2 cellular contexts compared by ENCODE assay signal in the genomic region with DNA sequence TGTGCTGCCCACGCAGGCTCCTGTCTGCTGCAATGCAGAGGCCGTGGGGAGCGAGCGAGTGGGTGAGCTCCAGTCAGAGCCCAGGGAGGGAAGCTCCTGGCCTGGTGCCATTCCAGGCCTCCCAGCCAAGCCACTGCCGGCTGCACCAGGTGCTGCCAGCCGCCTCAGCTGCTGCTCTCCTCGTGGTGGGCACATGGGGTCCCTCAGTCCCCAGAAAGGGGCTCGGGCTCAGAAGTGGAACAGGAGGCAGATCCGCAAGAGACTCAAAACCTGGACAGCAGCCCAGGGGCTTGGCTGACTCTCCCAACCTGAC.
TF ChIP-seq lines count a peak whose summit lies in the region.

No MANE protein-coding gene starts in this region.

TF ChIP-seq in IMR-90, 13 proteins besides CTCF, POLR2A, EP300 and RAD21 (continued from another document):
- no peak for TF ChIP-seq NFE2L2 (IDR thresholded peaks at IDR 0.05; ENCODE audit: low read depth, low read length)
- TF ChIP-seq, protein P1, sequence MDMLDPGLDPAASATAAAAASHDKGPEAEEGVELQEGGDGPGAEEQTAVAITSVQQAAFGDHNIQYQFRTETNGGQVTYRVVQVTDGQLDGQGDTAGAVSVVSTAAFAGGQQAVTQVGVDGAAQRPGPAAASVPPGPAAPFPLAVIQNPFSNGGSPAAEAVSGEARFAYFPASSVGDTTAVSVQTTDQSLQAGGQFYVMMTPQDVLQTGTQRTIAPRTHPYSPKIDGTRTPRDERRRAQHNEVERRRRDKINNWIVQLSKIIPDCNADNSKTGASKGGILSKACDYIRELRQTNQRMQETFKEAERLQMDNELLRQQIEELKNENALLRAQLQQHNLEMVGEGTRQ (IDR thresholded peaks at IDR 0.05; ENCODE audit: low read depth, low read length), result no peak
- TF ChIP-seq RCOR1 (IDR thresholded peaks at IDR 0.05; ENCODE audit: insufficient replicate concordance, low read length), result no peak
- no peak for TF ChIP-seq CEBPB (IDR thresholded peaks at IDR 0.05; ENCODE audit: low read depth, low read length)
- TF ChIP-seq FOS (IDR thresholded peaks at IDR 0.05; ENCODE audit: low read depth, low read length), result no peak
- TF ChIP-seq SMC3 (IDR thresholded peaks at IDR 0.05; ENCODE audit: low read depth, low read length), result no peak
- TF ChIP-seq BHLHE40 (IDR thresholded peaks at IDR 0.05; ENCODE audit: low read depth, low read length), result no peak
- no peak for TF ChIP-seq MAZ (IDR thresholded peaks at IDR 0.05; ENCODE audit: borderline replicate concordance, low read depth, low read length)
TF ChIP-seq in IMR-90: peak in this region for 0.

TF ChIP-seq in WTC11, 78 proteins besides CTCF, POLR2A, EP300 and RAD21:
- TF ChIP-seq, protein P2, sequence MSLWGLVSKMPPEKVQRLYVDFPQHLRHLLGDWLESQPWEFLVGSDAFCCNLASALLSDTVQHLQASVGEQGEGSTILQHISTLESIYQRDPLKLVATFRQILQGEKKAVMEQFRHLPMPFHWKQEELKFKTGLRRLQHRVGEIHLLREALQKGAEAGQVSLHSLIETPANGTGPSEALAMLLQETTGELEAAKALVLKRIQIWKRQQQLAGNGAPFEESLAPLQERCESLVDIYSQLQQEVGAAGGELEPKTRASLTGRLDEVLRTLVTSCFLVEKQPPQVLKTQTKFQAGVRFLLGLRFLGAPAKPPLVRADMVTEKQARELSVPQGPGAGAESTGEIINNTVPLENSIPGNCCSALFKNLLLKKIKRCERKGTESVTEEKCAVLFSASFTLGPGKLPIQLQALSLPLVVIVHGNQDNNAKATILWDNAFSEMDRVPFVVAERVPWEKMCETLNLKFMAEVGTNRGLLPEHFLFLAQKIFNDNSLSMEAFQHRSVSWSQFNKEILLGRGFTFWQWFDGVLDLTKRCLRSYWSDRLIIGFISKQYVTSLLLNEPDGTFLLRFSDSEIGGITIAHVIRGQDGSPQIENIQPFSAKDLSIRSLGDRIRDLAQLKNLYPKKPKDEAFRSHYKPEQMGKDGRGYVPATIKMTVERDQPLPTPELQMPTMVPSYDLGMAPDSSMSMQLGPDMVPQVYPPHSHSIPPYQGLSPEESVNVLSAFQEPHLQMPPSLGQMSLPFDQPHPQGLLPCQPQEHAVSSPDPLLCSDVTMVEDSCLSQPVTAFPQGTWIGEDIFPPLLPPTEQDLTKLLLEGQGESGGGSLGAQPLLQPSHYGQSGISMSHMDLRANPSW (CRISPR knock-in tag; conservative IDR thresholded peaks at IDR 0.05; ENCODE audit: low read depth), result no peak
- TF ChIP-seq, protein P3, sequence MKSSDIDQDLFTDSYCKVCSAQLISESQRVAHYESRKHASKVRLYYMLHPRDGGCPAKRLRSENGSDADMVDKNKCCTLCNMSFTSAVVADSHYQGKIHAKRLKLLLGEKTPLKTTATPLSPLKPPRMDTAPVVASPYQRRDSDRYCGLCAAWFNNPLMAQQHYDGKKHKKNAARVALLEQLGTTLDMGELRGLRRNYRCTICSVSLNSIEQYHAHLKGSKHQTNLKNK (CRISPR knock-in tag; IDR thresholded peaks at IDR 0.05), result no peak
- TF ChIP-seq HMGA2 (CRISPR knock-in tag; IDR thresholded peaks at IDR 0.05), result no peak
